19 cellular contexts compared by ENCODE assay signal in genomic region chr15:40633178-40633577, GRCh38. TPM values are rescaled to one million over a fixed set of nuclear protein-coding genes. Genes with fewer than 3 reads are reported as not detected.
A peak's percentile ranks its signal among the peaks of the same experiment; 100 is the strongest.
DNase-seq lines count a peak whose midpoint lies in the region; ATAC-seq and TF ChIP-seq lines count a peak whose summit lies in the region.
"Had no signal": no experiment of that assay in that cellular context is flagged by ENCODE, and none has a peak within 500 bp of the region (broad histone marks: within the 10 kb centered on the region; RNA-seq: fewer than 3 reads in every experiment).

No MANE protein-coding gene starts in this region.

- H4K20me1 ChIP-seq in mammary epithelial cell (ENCODE audit: insufficient read depth, low read length) (no peaks in the 10 kb centered on the region), PC-3 (ENCODE audit: low read length) (no peaks in the 10 kb centered on the region)

- H3K4me2 ChIP-seq in mammary epithelial cell (ENCODE audit: insufficient read depth, low read depth, low read length) (no peak overlapping the region), PC-3 (ENCODE audit: low read length) (no peak overlapping the region)

- CTCF ChIA-PET in MCF 10A (lab: Yijun Ruan, JAX) = interaction anchor here (0.6 to 0.7 kb wide), 3 partner anchors 34 to 833 kb away, joined by 3 to 4 read pairs (median 3); no protein-coding TSS in a partner anchor
- CTCF ChIA-PET in mammary epithelial cell (lab: Charles Lee; ENCODE audit: low non-redundant PET) = no interaction called here
- CTCF ChIA-PET in PC-3 (lab: Charles Lee) = interaction anchor here (0.6 kb wide), 1 partner anchor 261 kb away, joined by 4 read pairs; no protein-coding TSS in a partner anchor

- H3K9ac ChIP-seq in mammary epithelial cell (ENCODE audit: insufficient read depth, low read length) = no peak overlapping the region
- H3K9ac ChIP-seq in PC-3 (ENCODE audit: low read length) = no peak overlapping the region

- H3K27ac ChIP-seq in mammary epithelial cell (ENCODE audit: insufficient read depth, low read depth, low read length) (no peak overlapping the region), PC-3 (ENCODE audit: low read length) (peak overlapping the region; percentile 30; the same call in 1 of the 2 replicates)
- H3K27ac ChIP-seq: coronary artery, right atrium auricular region had no signal

- H3K27me3 ChIP-seq in mammary epithelial cell (ENCODE audit: insufficient read depth, low read length) = no peaks in the 10 kb centered on the region
- H3K27me3 ChIP-seq in PC-3 (ENCODE audit: low read length) = no peaks in the 10 kb centered on the region
- H3K27me3 ChIP-seq: right atrium auricular region had no signal

- H3K4me1 ChIP-seq in mammary epithelial cell (ENCODE audit: insufficient read depth, low read length) = no peaks in the 10 kb centered on the region
- peaks cover 5% of the 10 kb centered on the region; the same call in 1 of the 2 replicates for H3K4me1 ChIP-seq in PC-3 (ENCODE audit: insufficient read depth, low read length)
- H3K4me1 ChIP-seq: right atrium auricular region had no signal

- peaks cover 14% of the 10 kb centered on the region for H3K36me3 ChIP-seq in mammary epithelial cell (ENCODE audit: insufficient read depth, low read length)
- peaks cover 22% of the 10 kb centered on the region for H3K36me3 ChIP-seq in PC-3 (ENCODE audit: low read depth, low read length)
- H3K36me3 ChIP-seq: right atrium auricular region had no signal

- no peaks in the 10 kb centered on the region for H3K9me3 Mint-ChIP-seq in MCF 10A (ENCODE audit: unreplicated experiment)
- no peaks in the 10 kb centered on the region for H3K9me3 Mint-ChIP-seq in CD14-positive monocyte
- H3K9me3 Mint-ChIP-seq: activated naive CD4-positive, alpha-beta T cell treated with anti-CD3 and anti-CD28 coated beads, Interleukin-2, amount 50 U/mL, for 24 hours; activated T-cell treated with anti-CD3 and anti-CD28 coated beads, Interleukin-2, amount 50 U/mL, for 72 hours; T-helper 1 cell treated with Interleukin-12 subunit alpha and Interleukin-12 subunit beta and Interleukin-4 antibody, amounts not matched to agents 30 μg/mL and 1 μg/mL, for 36 hours had no signal

- H3K4me1 Mint-ChIP-seq in MCF 10A (ENCODE audit: insufficient read depth, unreplicated experiment) = no peaks in the 10 kb centered on the region
- no peaks in the 10 kb centered on the region for H3K4me1 Mint-ChIP-seq in CD14-positive monocyte
- H3K4me1 Mint-ChIP-seq: activated naive CD4-positive, alpha-beta T cell treated with anti-CD3 and anti-CD28 coated beads, Interleukin-2, amount 50 U/mL, for 24 hours had no signal

- DNase-seq in MCF 10A (ENCODE audit: unreplicated experiment) = peak; percentile 1
- no peak for DNase-seq in mammary epithelial cell
- peak; percentile 61 for DNase-seq in PC-3
- DNase-seq in dedifferentiated amniotic fluid mesenchymal stem cell (ENCODE audit: extremely low spot score) = peak; percentile 22
- DNase-seq in renal cortical epithelial cell (ENCODE audit: low read depth) = peak; percentile 43
- DNase-seq in ecto neural progenitor cell (ENCODE audit: low spot score) = no peak
- no peak for DNase-seq in SKM-1 treated with dmso at 0.1 percent for 144 hours (lab: John Stamatoyannopoulos, UW; ENCODE audit: unreplicated experiment)
- no peak for DNase-seq in CD14-positive monocyte (ENCODE audit: low spot score)
- DNase-seq: activated CD4-positive, alpha-beta T cell treated with anti-CD3 and anti-CD28 coated beads for 4 hours; activated T-cell treated with anti-CD3 and anti-CD28 coated beads, Interleukin-2, amount 50 U/mL, for 72 hours; C1 segment of cervical spinal cord; hypothalamus; NCI-H1436; NCI-H82; SHP77 treated with DMSO at 0.1 percent for 48 hours had no signal

- no peak overlapping the region for H3K27ac Mint-ChIP-seq in MCF 10A (ENCODE audit: low read depth, unreplicated experiment)
- no peak overlapping the region for H3K27ac Mint-ChIP-seq in CD14-positive monocyte
- H3K27ac Mint-ChIP-seq: activated naive CD4-positive, alpha-beta T cell treated with anti-CD3 and anti-CD28 coated beads, Interleukin-2, amount 50 U/mL, for 24 hours; activated T-cell treated with anti-CD3 and anti-CD28 coated beads, Interleukin-2, amount 50 U/mL, for 72 hours; T-helper 1 cell treated with Interleukin-12 subunit alpha and Interleukin-12 subunit beta and Interleukin-4 antibody, amounts not matched to agents 30 μg/mL and 1 μg/mL, for 36 hours had no signal

- H3K4me3 ChIP-seq in mammary epithelial cell (replicated peaks in 1 of 3; ENCODE audit: insufficient read depth in 1 of 3, low read depth in 2 of 3, low read length in 3 of 3) (no peak overlapping the region), PC-3 (ENCODE audit: low read length) (no peak overlapping the region)
- H3K4me3 ChIP-seq: coronary artery, right atrium auricular region had no signal

- H3K9me3 ChIP-seq in mammary epithelial cell (replicated peaks; ENCODE audit: insufficient read depth, low read length) = no peaks in the 10 kb centered on the region
- no peaks in the 10 kb centered on the region for H3K9me3 ChIP-seq in PC-3 (ENCODE audit: low read length)
- H3K9me3 ChIP-seq: right atrium auricular region had no signal

- H2AFZ ChIP-seq in mammary epithelial cell (ENCODE audit: low read depth, low read length) (no peak overlapping the region), PC-3 (ENCODE audit: low read length) (no peak overlapping the region)

- 85% methylated on average over 9 of the region's 9 CpGs for WGBS in mammary epithelial cell (ENCODE audit: low coverage, missing lambda C conversion rate)

- H3K79me2 ChIP-seq in mammary epithelial cell (ENCODE audit: insufficient read depth, low read length) (no peaks in the 10 kb centered on the region), PC-3 (ENCODE audit: low read length) (no peaks in the 10 kb centered on the region)

- TF ChIP-seq CTCF in MCF 10A (IDR thresholded peaks at IDR 0.05; ENCODE audit: unreplicated experiment) = no peak
- TF ChIP-seq CTCF in mammary epithelial cell (conservative IDR thresholded peaks at IDR 0.05 in 1 of 2, IDR thresholded peaks at IDR 0.05 in 1 of 2; ENCODE audit: extremely low read depth in 1 of 2, insufficient read depth in 1 of 2, low read depth in 1 of 2, low read length in 2 of 2) = no peak
- TF ChIP-seq CTCF in PC-3 (conservative IDR thresholded peaks at IDR 0.05; ENCODE audit: low read depth, low read length) = no peak
- no peak for TF ChIP-seq CTCF in CD14-positive monocyte (IDR thresholded peaks at IDR 0.05)

- ATAC-seq in PC-3 = peak; percentile 97
- ATAC-seq: activated T-cell treated with anti-CD3 and anti-CD28 coated beads, Interleukin-2, amount 50 U/mL, for 72 hours had no signal

- dilution Hi-C loops in mammary epithelial cell (cut with HindIII; ENCODE audit: low sequenced_read_pairs) = no loop called here

- H3K4me3 Mint-ChIP-seq in MCF 10A (ENCODE audit: unreplicated experiment) (no peak overlapping the region), CD14-positive monocyte (no peak overlapping the region)
- H3K4me3 Mint-ChIP-seq: activated naive CD4-positive, alpha-beta T cell treated with anti-CD3 and anti-CD28 coated beads, Interleukin-2, amount 50 U/mL, for 24 hours; activated T-cell treated with anti-CD3 and anti-CD28 coated beads, Interleukin-2, amount 50 U/mL, for 72 hours; T-helper 1 cell treated with Interleukin-12 subunit alpha and Interleukin-12 subunit beta and Interleukin-4 antibody, amounts not matched to agents 30 μg/mL and 1 μg/mL, for 36 hours had no signal

- no TSS peak for BruUV-seq in MCF 10A (replicated peaks; lab: Mats Ljungman, UMichigan)
- no TSS peak for BruUV-seq in mammary epithelial cell (replicated peaks; lab: Mats Ljungman, UMichigan)
- no TSS peak for BruUV-seq in PC-3 (replicated peaks; lab: Mats Ljungman, UMichigan)

- POLR2A ChIA-PET in MCF 10A (lab: Yijun Ruan, JAX) (interaction anchor here (0.7 kb wide), 1 partner anchor 287 kb away, joined by 3 read pairs; no protein-coding TSS in a partner anchor), PC-3 (lab: Charles Lee; ENCODE audit: unreplicated experiment) (interaction anchor here (0.6 kb wide), 1 partner anchor 80 kb away, joined by 4 read pairs; no protein-coding TSS in a partner anchor)

- in situ Hi-C loops in mammary epithelial cell (cut with MboI; ENCODE audit: low sequenced_read_pairs in 2 of 2) = no loop called here

- H3K9me2 ChIP-seq in PC-3 (replicated peaks; ENCODE audit: low read length) = no peaks in the 10 kb centered on the region

- H3F3A ChIP-seq in PC-3 (ENCODE audit: low read length, unreplicated experiment) = peaks cover 4% of the 10 kb centered on the region

- H3K27me3 Mint-ChIP-seq in MCF 10A (ENCODE audit: insufficient read depth, unreplicated experiment) (no peaks in the 10 kb centered on the region), CD14-positive monocyte (ENCODE audit: low read depth in 3 of 3) (peaks cover 0 to 1% (median 0%) of the 10 kb centered on the region in 3 donors)
- H3K27me3 Mint-ChIP-seq: activated naive CD4-positive, alpha-beta T cell treated with anti-CD3 and anti-CD28 coated beads, Interleukin-2, amount 50 U/mL, for 24 hours had no signal

- intact Hi-C loops in MCF 10A (cut with micrococcal nuclease) (no loop called here), mammary epithelial cell (cut with micrococcal nuclease) (no loop called here), PC-3 (cut with micrococcal nuclease) (no loop called here), CD14-positive monocyte (cut with micrococcal nuclease) (no loop called here)

- H3K36me3 Mint-ChIP-seq in MCF 10A (ENCODE audit: insufficient read depth, unreplicated experiment) = peaks cover 17% of the 10 kb centered on the region
- H3K36me3 Mint-ChIP-seq in CD14-positive monocyte = peaks cover 46 to 80% of the 10 kb centered on the region in 2 donors
- H3K36me3 Mint-ChIP-seq: activated naive CD4-positive, alpha-beta T cell treated with anti-CD3 and anti-CD28 coated beads, Interleukin-2, amount 50 U/mL, for 24 hours had no signal

RNA-seq across cellular contexts. Expression of gene KNL1, which starts 39.1 kb away (rescaled TPM):
- total RNA-seq in MCF 10A (2022) = 7.9 and 11.4 TPM in 2 replicates
- 10 to 100 TPM in 1 of 2 donors, 1 to 10 TPM in 1; 1.8 to 21.3 TPM for total RNA-seq in mammary epithelial cell
- polyA plus RNA-seq in mammary epithelial cell = 7.6 TPM
- 16.9 TPM for polyA minus RNA-seq in mammary epithelial cell
- 33.5 and 33.8 TPM in 2 replicates for total RNA-seq in PC-3 (2014; rRNA removed)
- 0.80 and 9.9 TPM in 2 replicates for total RNA-seq in renal cortical epithelial cell
- under 1 TPM; 0.13 to 0.38 TPM for polyA plus RNA-seq in CD14-positive monocyte

Comparison
In these comparisons a context has a peak if more than half of its experiments do, and no peak if none do; other contexts are left out.
1. DNase-seq: peak in MCF 10A (single experiment), PC-3 (single experiment), dedifferentiated amniotic fluid mesenchymal stem cell (single experiment) and renal cortical epithelial cell (single experiment); none in mammary epithelial cell (single experiment), ecto neural progenitor cell (single experiment), SKM-1 treated with dmso at 0.1 percent for 144 hours (single experiment) and CD14-positive monocyte (single experiment).